ENCODE assay signal across 9 cellular contexts in the genomic region with DNA sequence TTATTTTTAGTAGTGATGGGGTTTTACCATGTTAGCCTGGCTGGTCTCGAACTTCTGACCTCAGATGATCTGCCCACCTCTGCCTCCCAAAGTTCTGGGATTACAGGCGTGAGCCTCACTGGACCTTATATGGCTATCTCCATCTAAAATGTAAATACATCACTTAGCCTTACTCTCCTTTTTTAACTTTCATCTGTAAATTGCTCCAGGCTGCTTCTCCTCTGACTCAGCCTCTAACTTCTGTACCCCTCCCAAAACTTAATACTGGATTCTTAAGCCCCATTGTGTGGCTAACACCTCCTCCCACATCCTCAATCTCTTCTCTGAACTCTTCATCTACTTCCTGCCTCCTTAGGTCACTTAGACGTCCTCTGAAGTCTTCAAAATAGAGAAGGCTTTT. TPM values are rescaled to one million over a fixed set of nuclear protein-coding genes. Genes with fewer than 3 reads are reported as not detected.
DNase-seq lines count a peak whose midpoint lies in the region; ATAC-seq and TF ChIP-seq lines count a peak whose summit lies in the region.
"Had no signal": no experiment of that assay in that cellular context is flagged by ENCODE, and none has a peak within 500 bp of the region (broad histone marks: within the 10 kb centered on the region; RNA-seq: fewer than 3 reads in every experiment).

No MANE protein-coding gene starts in this region.

- peaks cover 3% of the 10 kb centered on the region for H3K9me3 Mint-ChIP-seq in activated CD8-positive, alpha-beta memory T cell treated with anti-CD3 and anti-CD28 coated beads, Interleukin-2, amount 10 ng/mL, durations not matched to agents 7 days and 5 days (ENCODE audit: low read depth)

- H3K36me3 Mint-ChIP-seq in activated CD8-positive, alpha-beta memory T cell treated with anti-CD3 and anti-CD28 coated beads, Interleukin-2, amount 10 ng/mL, durations not matched to agents 7 days and 5 days: peaks cover 16% of the 10 kb centered on the region

- peak; percentile 83 for DNase-seq in activated CD8-positive, alpha-beta memory T cell treated with anti-CD3 and anti-CD28 coated beads, Interleukin-2, amount 10 ng/mL, durations not matched to agents 7 days and 5 days
- no peak for DNase-seq in activated CD8-positive, alpha-beta memory T cell treated with anti-CD3 and anti-CD28 coated beads for 24 hours
- DNase-seq in SK-MEL-5 (ENCODE audit: low read depth, low spot score) (peak; percentile 82), epithelial cell of prostate (ENCODE audit: low read depth, low spot score) (no peak), SKM-1 (lab: John Stamatoyannopoulos, UW; ENCODE audit: unreplicated experiment) (no peak), brain microvascular endothelial cell (no peak)
- peak; percentile 42 for DNase-seq in stimulated activated naive CD8-positive, alpha-beta T cell treated with anti-CD3 and anti-CD28 coated beads, Interleukin-15, Interleukin-2, amounts not matched to agents 100 U/mL and 50 U/mL, for 24 hours

- H3K4me3 Mint-ChIP-seq in activated CD8-positive, alpha-beta memory T cell treated with anti-CD3 and anti-CD28 coated beads, Interleukin-2, amount 10 ng/mL, durations not matched to agents 7 days and 5 days: peak overlapping the region; percentile 9

- no peak for TF ChIP-seq CTCF in brain microvascular endothelial cell (IDR thresholded peaks at IDR 0.05; ENCODE audit: low read depth, low read length, missing control alignments)

- no peak overlapping the region for H3K4me3 ChIP-seq in brain microvascular endothelial cell (ENCODE audit: low read depth, low read length)

- CTCF ChIA-PET in activated CD8-positive, alpha-beta memory T cell treated with anti-CD3 and anti-CD28 coated beads, Interleukin-2, amount 10 ng/mL, durations not matched to agents 7 days and 5 days (lab: Charles Lee): interaction anchor here (1.3 kb wide), 1 partner anchor 39 kb away, joined by 3 read pairs; no protein-coding TSS in a partner anchor

- H3K27me3 ChIP-seq in brain microvascular endothelial cell (replicated peaks): no peaks in the 10 kb centered on the region

- peak overlapping the region; percentile 47 for H3K27ac Mint-ChIP-seq in activated CD8-positive, alpha-beta memory T cell treated with anti-CD3 and anti-CD28 coated beads, Interleukin-2, amount 10 ng/mL, durations not matched to agents 7 days and 5 days

- H3K36me3 ChIP-seq in brain microvascular endothelial cell (replicated peaks): no peaks in the 10 kb centered on the region

- H3K27ac ChIP-seq in epithelial cell of prostate: peak overlapping the region; percentile 71
- H3K27ac ChIP-seq in brain microvascular endothelial cell: no peak overlapping the region
- H3K27ac ChIP-seq: parathyroid adenoma had no signal

- peaks cover 30% of the 10 kb centered on the region for H3K27me3 Mint-ChIP-seq in activated CD8-positive, alpha-beta memory T cell treated with anti-CD3 and anti-CD28 coated beads, Interleukin-2, amount 10 ng/mL, durations not matched to agents 7 days and 5 days

- in situ Hi-C loops in SK-MEL-5 (cut with HindIII; ENCODE audit: low pct_unique_long_range_greater_than_20kb, low sequenced_read_pairs) (no loop called here), brain microvascular endothelial cell (cut with HindIII; ENCODE audit: low pct_ligation_motif_present, low sequenced_read_pairs) (no loop called here)

- peaks cover 58% of the 10 kb centered on the region for H3K4me1 Mint-ChIP-seq in activated CD8-positive, alpha-beta memory T cell treated with anti-CD3 and anti-CD28 coated beads, Interleukin-2, amount 10 ng/mL, durations not matched to agents 7 days and 5 days

- peak; percentile 57 for ATAC-seq in activated CD8-positive, alpha-beta memory T cell treated with anti-CD3 and anti-CD28 coated beads, Interleukin-2, amount 10 ng/mL, durations not matched to agents 7 days and 5 days
- ATAC-seq in stimulated activated naive CD8-positive, alpha-beta T cell treated with anti-CD3 and anti-CD28 coated beads, Interleukin-15, Interleukin-2, amounts not matched to agents 100 U/mL and 50 U/mL, for 24 hours: peak; percentile 70
- ATAC-seq in GM21367 (IDR thresholded peaks at IDR 0.05; ENCODE audit: unreplicated experiment): no peak

RNA-seq across cellular contexts. Expression of a gene that starts 4.0 kb away (rescaled TPM):
- total RNA-seq in activated CD8-positive, alpha-beta memory T cell treated with anti-CD3 and anti-CD28 coated beads, Interleukin-2, amount 10 ng/mL, durations not matched to agents 7 days and 5 days: 1 to 10 TPM; 2.3 to 3.6 TPM
- 39.2 and 39.6 TPM in 2 replicates for total RNA-seq in SK-MEL-5 (2014; rRNA removed; shearing (Covaris generic))
- 22.2 and 31.3 TPM in 2 replicates for polyA plus RNA-seq in SK-MEL-5 (2015; cell fraction: cytosol; rRNA removed)
- polyA plus RNA-seq in SK-MEL-5 (2015; cell fraction: nucleus; rRNA removed): 35.6 and 40.4 TPM in 2 replicates

RNA-seq across cellular contexts. Expression of a gene that starts 36.7 kb away (rescaled TPM):
- total RNA-seq in activated CD8-positive, alpha-beta memory T cell treated with anti-CD3 and anti-CD28 coated beads, Interleukin-2, amount 10 ng/mL, durations not matched to agents 7 days and 5 days: 10 to 100 TPM; 25.8 to 36.8 TPM
- total RNA-seq in SK-MEL-5 (2014; rRNA removed; shearing (Covaris generic)): 20.2 and 20.5 TPM in 2 replicates
- polyA plus RNA-seq in SK-MEL-5 (2015; cell fraction: cytosol; rRNA removed): 20.6 and 21.8 TPM in 2 replicates
- polyA plus RNA-seq in SK-MEL-5 (2015; cell fraction: nucleus; rRNA removed): 9.3 and 18.6 TPM in 2 replicates

Comparison
In these comparisons a context has a peak if more than half of its experiments do, and no peak if none do; other contexts are left out.
1. DNase-seq: peak in activated CD8-positive, alpha-beta memory T cell treated with anti-CD3 and anti-CD28 coated beads, Interleukin-2, amount 10 ng/mL, durations not matched to agents 7 days and 5 days (single experiment), SK-MEL-5 (single experiment) and stimulated activated naive CD8-positive, alpha-beta T cell treated with anti-CD3 and anti-CD28 coated beads, Interleukin-15, Interleukin-2, amounts not matched to agents 100 U/mL and 50 U/mL, for 24 hours (single experiment); none in activated CD8-positive, alpha-beta memory T cell treated with anti-CD3 and anti-CD28 coated beads for 24 hours (single experiment), epithelial cell of prostate (single experiment), SKM-1 (single experiment) and brain microvascular endothelial cell (single experiment).